Comparison of ENCODE assay signal across 17 cellular contexts in genomic region chr5:137141779-137142178, GRCh38.
DNase-seq lines count a peak whose midpoint lies in the region; ATAC-seq and TF ChIP-seq lines count a peak whose summit lies in the region.
"Had no signal": no experiment of that assay in that cellular context is flagged by ENCODE, and none has a peak within 500 bp of the region (broad histone marks: within the 10 kb centered on the region; RNA-seq: fewer than 3 reads in every experiment).

No MANE protein-coding gene starts in this region.

- no peak for TF ChIP-seq CTCF in fibroblast of mammary gland (conservative IDR thresholded peaks at IDR 0.05; ENCODE audit: control insufficient read depth, insufficient read depth, low read depth, low read length)
- no peak for TF ChIP-seq CTCF in uterus (IDR thresholded peaks at IDR 0.05)

- DNase-seq in left ventricle myocardium superior (no peak), right cardiac atrium (no peak), NOMO-1 (lab: John Stamatoyannopoulos, UW; ENCODE audit: unreplicated experiment in 2 of 2) (peak; percentile 36 to 69), fibroblast of mammary gland (ENCODE audit: low read depth) (peak; percentile 73), uterus (no peak), NCI-H1092 (lab: John Stamatoyannopoulos, UW) (no peak)
- no peak for DNase-seq in activated naive CD4-positive, alpha-beta T cell treated with anti-CD3 and anti-CD28 coated beads, Interleukin-2, amount 50 U/mL, for 16 hours
- DNase-seq: activated CD4-positive, alpha-beta T cell treated with anti-CD3 and anti-CD28 coated beads for 48 hours; activated T-cell treated with anti-CD3 and anti-CD28 coated beads, Interleukin-2, amount 50 U/mL, for 72 hours; amygdala; DMS79 treated with DMSO at 0.1 percent for 48 hours; NCI-H187 treated with DMSO at 0.1 percent for 48 hours; OCI-M1; stimulated activated CD4-positive, alpha-beta T cell treated with anti-CD3 and anti-CD28 coated beads, Interleukin-1b, Interleukin-23, amount 100 ng/mL, for 48 hours had no signal

- no peak for TF ChIP-seq POLR2A in uterus (IDR thresholded peaks at IDR 0.05)

- WGBS in right cardiac atrium: 41% methylated on average over 3 of the region's 3 CpGs

- ATAC-seq in left ventricle myocardium superior (peak; percentile 6), right cardiac atrium (no peak), HG02981 (IDR thresholded peaks at IDR 0.05; ENCODE audit: unreplicated experiment) (no peak)
- ATAC-seq: activated T-cell treated with anti-CD3 and anti-CD28 coated beads, Interleukin-2, amount 50 U/mL, for 72 hours; HepG2 had no signal

- H3K27ac ChIP-seq in right cardiac atrium (ENCODE audit: low read length) (no peak overlapping the region), uterus (peak overlapping the region; percentile 40 to 62)

- intact Hi-C loops in left ventricle myocardium superior (cut with micrococcal nuclease) (no loop called here), right cardiac atrium (cut with DNase I) (no loop called here), uterus (cut with DNase I; ENCODE audit: low total_unique reads) (no loop called here)

- no peaks in the 10 kb centered on the region for H3K9me3 ChIP-seq in right cardiac atrium (ENCODE audit: control insufficient read depth, low read length)
- no peaks in the 10 kb centered on the region for H3K9me3 ChIP-seq in uterus

- H3K27me3 ChIP-seq in right cardiac atrium (ENCODE audit: control insufficient read depth, insufficient read depth): no peaks in the 10 kb centered on the region
- H3K27me3 ChIP-seq in uterus: no peaks in the 10 kb centered on the region
- H3K27me3 ChIP-seq: dorsolateral prefrontal cortex had no signal

- peaks cover 8% of the 10 kb centered on the region for H3K4me1 ChIP-seq in right cardiac atrium (ENCODE audit: control insufficient read depth, insufficient read depth, low read length)
- H3K4me1 ChIP-seq in uterus: peaks cover 0 to 5% of the 10 kb centered on the region in 2 donors

- no peaks in the 10 kb centered on the region for H3K36me3 ChIP-seq in uterus

- H3K4me3 ChIP-seq in right cardiac atrium (ENCODE audit: low read length) (no peak overlapping the region), fibroblast of mammary gland (ENCODE audit: control insufficient read depth, low read depth, low read length) (no peak overlapping the region), uterus (no peak overlapping the region)
- H3K4me3 ChIP-seq: dorsolateral prefrontal cortex had no signal

Comparison
In these comparisons a context has a peak if more than half of its experiments do, and no peak if none do; other contexts are left out.
1. DNase-seq: peak in NOMO-1 (2 of 2) and fibroblast of mammary gland (single experiment); none in left ventricle myocardium superior (single experiment), right cardiac atrium (0 of 3), uterus (0 of 2), activated naive CD4-positive, alpha-beta T cell treated with anti-CD3 and anti-CD28 coated beads, Interleukin-2, amount 50 U/mL, for 16 hours (single experiment) and NCI-H1092 (single experiment).